ENCODE assay signal across 35 cellular contexts in the genomic region with DNA sequence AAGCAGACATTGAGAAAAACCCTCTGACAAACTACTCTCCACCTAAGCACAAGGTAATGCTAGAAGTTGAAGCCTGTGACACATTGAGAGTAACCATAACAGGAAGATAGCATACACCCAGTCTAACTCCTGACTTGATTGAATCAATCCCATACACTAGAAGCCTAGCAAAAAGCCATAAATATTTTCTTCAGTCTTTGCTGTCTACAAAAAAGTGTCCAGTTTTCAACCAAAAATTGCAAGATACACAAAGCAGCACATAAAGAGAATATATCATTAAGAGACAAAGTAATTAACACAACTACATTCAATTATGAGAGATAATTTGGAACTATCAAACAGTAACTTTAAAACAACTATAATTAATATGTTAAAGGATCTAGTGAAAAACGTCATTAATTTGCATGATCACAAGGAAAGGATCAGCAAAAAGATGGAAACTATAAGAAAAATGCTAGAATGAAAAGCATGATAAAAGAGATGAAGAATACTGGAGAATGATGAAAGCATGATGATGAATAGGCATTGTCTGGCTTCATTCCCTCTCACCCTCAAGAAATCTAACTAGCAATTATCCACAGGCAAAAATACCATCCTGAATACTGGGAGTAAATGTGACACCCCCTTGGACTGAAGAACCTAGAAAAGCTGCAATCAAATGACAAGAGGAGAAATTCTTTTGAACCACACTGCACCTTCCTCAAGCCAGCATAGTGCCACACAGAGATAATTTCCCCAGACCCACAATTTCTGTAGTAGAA.
"Had no signal": no experiment of that assay in that cellular context is flagged by ENCODE, and none has a peak within 500 bp of the region (broad histone marks: within the 10 kb centered on the region; RNA-seq: fewer than 3 reads in every experiment).

No MANE protein-coding gene starts in this region.

- ATAC-seq: activated naive CD4-positive, alpha-beta T cell treated with anti-CD3 and anti-CD28 coated beads, Interleukin-2, amount 50 U/mL, for 72 hours; activated T-cell treated with anti-CD3 and anti-CD28 coated beads, Interleukin-2, amount 50 U/mL, for 4 hours; Right ventricle myocardium inferior had no signal

- H3K4me1 ChIP-seq: adrenal gland, Peyer's patch had no signal

- H3K27ac ChIP-seq: adrenal gland, brain microvascular endothelial cell, Peyer's patch, RWPE1, VCaP had no signal

- H3K4me3 ChIP-seq: adrenal gland, MG63, Peyer's patch had no signal

- H3K36me3 ChIP-seq: adrenal gland, brain microvascular endothelial cell, MG63, Peyer's patch had no signal

- H3K27me3 ChIP-seq: brain microvascular endothelial cell, MG63, Peyer's patch had no signal

- H3K9me3 ChIP-seq: adrenal gland, Peyer's patch had no signal

- DNase-seq: activated B cell treated with CpG ODN at 0.5 μM for 24 hours; activated CD4-positive, alpha-beta memory T cell treated with anti-CD3 and anti-CD28 coated beads for 36 hours; activated CD4-positive, alpha-beta T cell treated with anti-CD3 and anti-CD28 coated beads for 4 hours; activated CD4-positive, alpha-beta T cell treated with anti-CD3 and anti-CD28 coated beads, Interleukin-2, amount 50 U/mL, for 1 hour; activated CD4-positive, CD25-positive, alpha-beta regulatory T cell treated with anti-CD3 and anti-CD28 coated beads, Interleukin-2, amount 50 U/mL, for 72 hours; activated CD8-positive, alpha-beta memory T cell treated with anti-CD3 and anti-CD28 coated beads, Interleukin-2, amount 50 U/mL, for 4 hours; activated gamma-delta T cell treated with Interleukin-2 at 50 U/mL for 16 hours; activated naive CD4-positive, alpha-beta T cell treated with anti-CD3 and anti-CD28 coated beads for 36 hours; activated T-cell treated with anti-CD3 and anti-CD28 coated beads for 4 hours; activated T-cell treated with anti-CD3 and anti-CD28 coated beads, Interleukin-2, amount 50 U/mL, for 4 hours; adrenal gland; anterior cingulate cortex; brain microvascular endothelial cell; central memory CD4-positive, alpha-beta T cell; Kasumi-1; KG1; MG63; NCI-H1048; NCI-H1105 treated with DMSO at 0.1 percent for 48 hours; NCI-H1436; NCI-H1694; NCI-H1930; NCI-H2081 treated with DMSO at 0.1 percent for 48 hours; NCI-H345; NCI-H524 treated with DMSO at 0.1 percent for 48 hours; Peyer's patch; SIG-M5; SW 1271; T-helper 1 cell; T-helper 2 cell; T-helper 9 cell had no signal
